Comparison of ENCODE assay signal across 19 cellular contexts in the genomic region with DNA sequence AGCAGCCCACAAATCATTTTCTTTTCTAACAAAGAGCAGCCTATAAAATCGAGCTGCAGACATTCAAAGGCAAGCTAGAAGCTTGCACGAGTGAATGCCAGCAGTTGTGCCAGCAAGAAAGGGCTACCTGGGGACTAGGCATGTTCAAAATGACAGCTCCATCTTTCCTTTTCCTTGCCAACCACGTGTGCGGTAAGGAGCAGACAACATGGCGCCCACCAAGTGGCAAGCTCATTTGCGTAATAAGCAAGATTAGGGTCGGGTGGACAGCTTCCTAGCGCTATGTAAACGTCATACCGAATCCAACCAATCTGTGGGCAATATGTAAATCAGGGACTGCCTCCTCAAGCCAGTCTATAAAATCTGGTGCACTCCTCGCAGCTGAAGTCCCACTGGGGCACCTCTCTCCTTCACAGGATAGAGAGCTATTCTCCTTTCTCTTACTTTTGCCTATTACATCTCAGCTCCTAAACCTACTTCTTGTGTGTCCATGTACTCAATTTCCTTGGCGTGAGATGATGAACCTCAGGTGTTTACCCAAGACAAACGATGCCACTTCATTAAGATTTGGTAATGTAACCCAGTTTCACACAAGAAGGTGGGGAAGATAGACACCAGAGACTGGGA.
"Had no signal": no experiment of that assay in that cellular context is flagged by ENCODE, and none has a peak within 500 bp of the region (broad histone marks: within the 10 kb centered on the region; RNA-seq: fewer than 3 reads in every experiment).

No MANE protein-coding gene starts in this region.

- H3K27me3 ChIP-seq: colonic mucosa, foreskin keratinocyte, hepatocyte, stomach had no signal

- ATAC-seq: foreskin keratinocyte, natural killer cell, right cardiac atrium had no signal

- H3K4me2 ChIP-seq: hepatocyte had no signal

- H3K27ac ChIP-seq: foreskin keratinocyte, hepatocyte, stomach had no signal

- FAIRE-seq: endothelial cell of umbilical vein, small intestine had no signal

- H3K36me3 ChIP-seq: colonic mucosa, stomach had no signal

- H3K79me2 ChIP-seq: hepatocyte had no signal

- H3K4me3 ChIP-seq: colonic mucosa, hepatocyte, mucosa of descending colon, stomach had no signal

- H3K9me3 ChIP-seq: colonic mucosa, mucosa of descending colon, stomach had no signal

- DNase-seq: colonic mucosa; dermis blood vessel endothelial cell; endodermal cell; erythroblast; foreskin keratinocyte; head of caudate nucleus; left colon; mucosa of descending colon; natural killer cell; posterior cingulate gyrus; right cardiac atrium; small intestine; stimulated activated CD4-positive, alpha-beta T cell treated with anti-CD3 and anti-CD28 coated beads, Interleukin-12 subunit alpha, Interleukin-12 subunit beta, amount 100 ng/mL, for 4 hours; stimulated activated naive CD4-positive, alpha-beta T cell; stomach; substantia nigra; trophoblast cell had no signal

- H3K4me1 ChIP-seq: colonic mucosa, foreskin keratinocyte, stomach had no signal

- H2AFZ ChIP-seq: hepatocyte had no signal
